In the genomic region with DNA sequence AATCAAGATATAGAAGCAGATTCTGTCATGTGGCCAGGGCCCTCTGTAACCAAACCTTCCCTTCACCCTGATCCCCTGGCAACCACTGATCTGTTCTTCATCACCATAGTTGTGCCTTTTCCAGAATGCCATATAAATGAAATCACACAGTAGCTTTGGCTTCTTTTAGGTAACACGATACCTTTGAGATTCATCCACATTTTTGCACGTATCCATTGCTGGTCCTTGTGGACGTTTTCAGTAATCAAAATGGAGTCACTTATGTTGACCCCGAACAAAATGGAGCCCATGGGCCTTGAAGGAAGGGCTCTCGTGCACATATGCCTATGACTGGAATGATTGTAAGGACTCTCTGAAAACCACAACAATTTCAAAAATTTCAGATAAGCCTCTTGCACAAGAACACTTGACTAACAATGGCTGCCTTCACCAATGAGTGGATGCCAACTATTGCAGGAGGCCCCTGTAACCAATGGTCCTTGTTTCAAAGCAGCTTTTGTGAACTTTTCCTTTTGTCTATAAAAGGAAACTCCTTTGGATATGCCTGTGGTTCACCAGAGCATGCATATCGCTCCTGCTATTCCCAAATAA, we compare ENCODE assay signal across 10 cellular contexts.
A peak's percentile ranks its signal among the peaks of the same experiment; 100 is the strongest.
DNase-seq lines count a peak whose midpoint lies in the region; ATAC-seq, FAIRE-seq and TF ChIP-seq lines count a peak whose summit lies in the region.
"Had no signal": no experiment of that assay in that cellular context is flagged by ENCODE, and none has a peak within 500 bp of the region (broad histone marks: within the 10 kb centered on the region; RNA-seq: fewer than 3 reads in every experiment).

No MANE protein-coding gene starts in this region.

- H3K27me3 ChIP-seq in A673 (replicated peaks; ENCODE audit: insufficient read depth, low read depth, low read length, poor library complexity), result no peaks in the 10 kb centered on the region

- FAIRE-seq in HTR-8/SVneo (lab: Jason Lieb, UNC) (peak; percentile 9), GM12891 (lab: Jason Lieb, UNC) (no peak)

- DNase-seq in A673 (ENCODE audit: low spot score) (peak; percentile 61), HTR-8/SVneo (ENCODE audit: insufficient read length, low spot score) (peak; percentile 84), iris pigment epithelial cell (ENCODE audit: low read depth) (peak; percentile 98), GM12891 (ENCODE audit: insufficient read length, low spot score) (no peak), iPS-NIHi7 (ENCODE audit: extremely low spot score) (no peak), NK-92 (lab: John Stamatoyannopoulos, UW; ENCODE audit: unreplicated experiment) (no peak)
- DNase-seq: activated T-cell treated with anti-CD3 and anti-CD28 coated beads, Interleukin-2, amount 50 U/mL, for 4 hours; DMS153 had no signal

- no peak for TF ChIP-seq POLR2A in GM12891 (IDR thresholded peaks at IDR 0.05; ENCODE audit: low read depth, low read length)

- CTCF ChIA-PET in A673 (lab: Charles Lee), result no interaction called here

- H3K27ac ChIP-seq in A673 (ENCODE audit: low read depth, low read length, poor library complexity, severe bottlenecking) (no peak overlapping the region), VCaP (peak overlapping the region; percentile 74)

- no peak for ATAC-seq in HG02623 (IDR thresholded peaks at IDR 0.05; ENCODE audit: unreplicated experiment)
- ATAC-seq: activated T-cell treated with anti-CD3 and anti-CD28 coated beads, Interleukin-2, amount 50 U/mL, for 4 hours had no signal

- intact Hi-C loops in A673 (cut with micrococcal nuclease; ENCODE audit: unreplicated experiment), result no loop called here

- H3K9me3 ChIP-seq in A673 (ENCODE audit: low read depth, low read length, poor library complexity, severe bottlenecking), result no peaks in the 10 kb centered on the region

- no peak overlapping the region for H3K4me3 ChIP-seq in A673 (ENCODE audit: low read depth, low read length, poor library complexity, severe bottlenecking)

- H3K4me1 ChIP-seq in A673 (ENCODE audit: insufficient read depth, low read length, poor library complexity, severe bottlenecking), result peaks cover 6% of the 10 kb centered on the region

- POLR2A ChIA-PET in A673 (lab: Charles Lee; ENCODE audit: low non-redundant PET), result no interaction called here

- no peaks in the 10 kb centered on the region for H3K36me3 ChIP-seq in A673 (ENCODE audit: insufficient read depth, low read length, poor library complexity, severe bottlenecking)

- no TSS peak for BruUV-seq in A673 (replicated peaks; lab: Mats Ljungman, UMichigan)

- no peak for TF ChIP-seq CTCF in A673 (conservative IDR thresholded peaks at IDR 0.05; ENCODE audit: low read depth, low read length)
- no peak for TF ChIP-seq CTCF in VCaP (conservative IDR thresholded peaks at IDR 0.05)

TF ChIP-seq in GM12891, 5 proteins besides CTCF, POLR2A, EP300 and RAD21:
- TF ChIP-seq POLR2AphosphoS5 (IDR thresholded peaks at IDR 0.05; ENCODE audit: low read depth, low read length) (no peak), PAX5 (IDR thresholded peaks at IDR 0.05; ENCODE audit: insufficient read depth, low read length, severe bottlenecking) (no peak), POU2F2 (IDR thresholded peaks at IDR 0.05; ENCODE audit: low read depth, low read length) (no peak), TAF1 (IDR thresholded peaks at IDR 0.05; ENCODE audit: low read depth, low read length) (no peak), SPI1 (IDR thresholded peaks at IDR 0.05; ENCODE audit: low read depth, low read length) (no peak)

Comparison
In these comparisons a context has a peak if more than half of its experiments do, and no peak if none do; other contexts are left out.
1. DNase-seq: peak in A673 (single experiment), HTR-8/SVneo (single experiment) and iris pigment epithelial cell (single experiment); none in GM12891 (single experiment), iPS-NIHi7 (single experiment) and NK-92 (single experiment).